11 cellular contexts compared by ENCODE assay signal in genomic region chr10:103281753-103282152, GRCh38. TPM values are rescaled to one million over a fixed set of nuclear protein-coding genes. Genes with fewer than 3 reads are reported as not detected.
DNase-seq lines count a peak whose midpoint lies in the region; ATAC-seq and TF ChIP-seq lines count a peak whose summit lies in the region.
"Had no signal": no experiment of that assay in that cellular context is flagged by ENCODE, and none has a peak within 500 bp of the region (broad histone marks: within the 10 kb centered on the region; RNA-seq: fewer than 3 reads in every experiment).

No MANE protein-coding gene starts in this region.

- ATAC-seq in WTC11: peak; percentile 85
- ATAC-seq in GM19463 (IDR thresholded peaks at IDR 0.05; ENCODE audit: unreplicated experiment): no peak
- no peak for ATAC-seq in GM18867 (IDR thresholded peaks at IDR 0.05; ENCODE audit: unreplicated experiment)

- peaks cover 45% of the 10 kb centered on the region for H3K27me3 Mint-ChIP-seq in WTC11 (ENCODE audit: low read depth)

- no peak for TF ChIP-seq CTCF in WTC11 (IDR thresholded peaks at IDR 0.05)

- H3K4me1 Mint-ChIP-seq in WTC11: peaks cover 36% of the 10 kb centered on the region

- H3K27ac Mint-ChIP-seq in WTC11: peak overlapping the region; percentile 53
- H3K27ac Mint-ChIP-seq: activated B cell treated with CpG ODN at 0.5 μM for 24 hours, immature natural killer cell had no signal

- H3K36me3 Mint-ChIP-seq in WTC11: no peaks in the 10 kb centered on the region

- CTCF ChIA-PET in WTC11 (lab: Charles Lee): interaction anchor here (0.5 to 1.5 kb wide), 7 partner anchors 37 to 1445 kb away, joined by 3 to 9 read pairs (median 3); partner anchors contain the start of gene PCGF6

- POLR2A ChIA-PET in WTC11 (lab: Charles Lee): interaction anchor here (0.6 to 1.2 kb wide), 2 partner anchors 18 to 51 kb away, joined by 3 to 4 read pairs; no protein-coding TSS in a partner anchor

- H3K4me3 Mint-ChIP-seq in WTC11: peak overlapping the region; percentile 65
- H3K4me3 Mint-ChIP-seq: activated B cell treated with CpG ODN at 0.5 μM for 24 hours, immature natural killer cell had no signal

- DNase-seq in EH (ENCODE audit: low read depth) (peak; percentile 11), NCI-H2029 treated with DMSO at 0.1 percent for 48 hours (lab: John Stamatoyannopoulos, UW) (peak; percentile 46), WTC11 (ENCODE audit: low spot score) (peak; percentile 90), midbrain (lab: John Stamatoyannopoulos, UW) (peak; percentile 17), SW 1271 (lab: John Stamatoyannopoulos, UW) (no peak)
- no peak for DNase-seq in effector CD8-positive, alpha-beta T cell (lab: John Stamatoyannopoulos, UW)
- DNase-seq: activated B cell treated with CpG ODN at 0.5 μM for 24 hours, immature natural killer cell, small intestine had no signal

- H3K9me3 Mint-ChIP-seq in WTC11: no peaks in the 10 kb centered on the region
- H3K9me3 Mint-ChIP-seq: activated B cell treated with CpG ODN at 0.5 μM for 24 hours had no signal

TF ChIP-seq in WTC11, 78 proteins besides CTCF, POLR2A, EP300 and RAD21 (continues in another document):
- no peak for TF ChIP-seq ZNF423 (CRISPR knock-in tag; IDR thresholded peaks at IDR 0.05)
- no peak for TF ChIP-seq FOXJ3 (CRISPR knock-in tag; IDR thresholded peaks at IDR 0.05; ENCODE audit: borderline replicate concordance)
- TF ChIP-seq PREB (CRISPR knock-in tag; IDR thresholded peaks at IDR 0.05; ENCODE audit: borderline replicate concordance): no peak
- TF ChIP-seq MAX (CRISPR knock-in tag; IDR thresholded peaks at IDR 0.05): no peak; the same call in none of the 2 replicates
- TF ChIP-seq ZBTB21 (CRISPR knock-in tag; IDR thresholded peaks at IDR 0.05; ENCODE audit: borderline replicate concordance): peak; percentile 70; the same call in 1 of the 2 replicates
- TF ChIP-seq CBFB (CRISPR knock-in tag; IDR thresholded peaks at IDR 0.05; ENCODE audit: low read depth): 0 out of 2 replicates have a peak, but pooled peaks have one; percentile 25
- no peak for TF ChIP-seq ARID4B (CRISPR knock-in tag; IDR thresholded peaks at IDR 0.05; ENCODE audit: borderline replicate concordance)
- TF ChIP-seq E2F5 (CRISPR knock-in tag; IDR thresholded peaks at IDR 0.05): no peak
- TF ChIP-seq TEAD1 (CRISPR knock-in tag; IDR thresholded peaks at IDR 0.05): no peak; the same call in 1 of the 2 replicates
- no peak for TF ChIP-seq ATF1 (CRISPR knock-in tag; IDR thresholded peaks at IDR 0.05)
- TF ChIP-seq ZSCAN18 (CRISPR knock-in tag; IDR thresholded peaks at IDR 0.05): no peak
- TF ChIP-seq CDX4 (CRISPR knock-in tag; IDR thresholded peaks at IDR 0.05; ENCODE audit: borderline replicate concordance): no peak
- TF ChIP-seq TP53 (CRISPR knock-in tag; IDR thresholded peaks at IDR 0.05): peak; percentile 80; the same call in 1 of the 2 replicates
- TF ChIP-seq NR3C1 (CRISPR knock-in tag; conservative IDR thresholded peaks at IDR 0.05; ENCODE audit: low read depth): no peak
- no peak for TF ChIP-seq MXD4 (CRISPR knock-in tag; IDR thresholded peaks at IDR 0.05; ENCODE audit: borderline replicate concordance)
- TF ChIP-seq ATF3 (CRISPR knock-in tag; conservative IDR thresholded peaks at IDR 0.05): no peak
- TF ChIP-seq ZNF219 (CRISPR knock-in tag; IDR thresholded peaks at IDR 0.05; ENCODE audit: borderline replicate concordance): no peak
- TF ChIP-seq HMGXB4 (CRISPR knock-in tag; IDR thresholded peaks at IDR 0.05): no peak

RNA-seq across cellular contexts. Expression of gene INA, which starts 4.8 kb away (rescaled TPM):
- total RNA-seq in WTC11 (2021): 16.6 to 20.3 TPM (median 17.3 TPM) in 3 replicates
- total RNA-seq: activated B cell treated with CpG ODN at 0.5 μM for 24 hours had no signal

RNA-seq across cellular contexts. Expression of gene RPEL1, which starts 36.1 kb away (rescaled TPM):
- total RNA-seq in WTC11 (2021): 0.09 TPM in 1 of 3 replicates, not detected in the others
- total RNA-seq: activated B cell treated with CpG ODN at 0.5 μM for 24 hours had no signal

Comparison
In these comparisons a context has a peak if more than half of its experiments do, and no peak if none do; other contexts are left out.
1. DNase-seq: peak in EH (single experiment), NCI-H2029 treated with DMSO at 0.1 percent for 48 hours (single experiment), WTC11 (single experiment) and midbrain (single experiment); none in SW 1271 (0 of 2) and effector CD8-positive, alpha-beta T cell (single experiment).